6 cellular contexts compared by ENCODE assay signal in genomic region chr6:19612672-19613466, GRCh38.
DNase-seq lines count a peak whose midpoint lies in the region; ATAC-seq, FAIRE-seq and TF ChIP-seq lines count a peak whose summit lies in the region.
"Not testable (repeated sequence)": the region's sequence is repeated elsewhere in the genome, so short reads cannot be mapped to it uniquely, and the experiment has no call there.

No MANE protein-coding gene starts in this region.

- H2BK120ac ChIP-seq in neuronal stem cell (ENCODE audit: low read depth, low read length), result not testable (repeated sequence)

- not testable (repeated sequence) for H2BK12ac ChIP-seq in neuronal stem cell (ENCODE audit: low read length)

- BruUV-seq in OCI-LY7 (replicated peaks; lab: Mats Ljungman, UMichigan); K562 (replicated peaks; lab: Mats Ljungman, UMichigan): not testable (repeated sequence)

- TF ChIP-seq EP300 in K562 (IDR thresholded peaks at IDR 0.05; ENCODE audit: low read length), result not testable (repeated sequence)

- H3K4me3 ChIP-seq in OCI-LY7 (ENCODE audit: low read depth, low read length, poor library complexity, severe bottlenecking); K562; kidney (ENCODE audit: low read length in 2 of 2); neuronal stem cell (ENCODE audit: low read length in 2 of 2): not testable (repeated sequence)

- not testable (repeated sequence) for H3K4me2 ChIP-seq in OCI-LY7 (ENCODE audit: low read length); K562 (ENCODE audit: insufficient read depth, low read length); neuronal stem cell (ENCODE audit: insufficient read depth, low read length, poor library complexity, severe bottlenecking)

- H2AK5ac ChIP-seq in neuronal stem cell (ENCODE audit: low read depth, low read length), result not testable (repeated sequence)

- not testable (repeated sequence) for H3K4me1 ChIP-seq in OCI-LY7 (ENCODE audit: insufficient read depth, low read length, poor library complexity, severe bottlenecking); K562 (replicated peaks in 1 of 2; ENCODE audit: control insufficient read depth in 2 of 2, insufficient read depth in 2 of 2, low read length in 2 of 2); kidney (ENCODE audit: control insufficient read depth in 1 of 2, insufficient read depth in 1 of 2, low read depth in 1 of 2, low read length in 2 of 2); neuronal stem cell (ENCODE audit: control insufficient read depth in 2 of 2, insufficient read depth in 1 of 2, low read depth in 1 of 2, low read length in 2 of 2)

- not testable (repeated sequence) for H4K8ac ChIP-seq in neuronal stem cell (ENCODE audit: low read depth, low read length)

- intact Hi-C loops in OCI-LY7 (cut with micrococcal nuclease; ENCODE audit: unreplicated experiment); K562 (cut with micrococcal nuclease); kidney (cut with DNase I): not testable (repeated sequence)

- CTCF ChIA-PET in OCI-LY7 (lab: Charles Lee; ENCODE audit: unreplicated experiment), result interaction anchor here (0.6 to 1.7 kb wide), 4 partner anchors 9 to 399 kb away, joined by 3 to 7 read pairs (median 5); no protein-coding TSS in a partner anchor
- CTCF ChIA-PET in K562 (lab: Yijun Ruan, JAX; ENCODE audit: low intra/inter-chr PET ratio), result not testable (repeated sequence)

- not testable (repeated sequence) for H3K18ac ChIP-seq in neuronal stem cell (ENCODE audit: low read length)

- H3K4ac ChIP-seq in neuronal stem cell (ENCODE audit: low read length), result not testable (repeated sequence)

- not testable (repeated sequence) for TF ChIP-seq POLR2A in K562 (conservative IDR thresholded peaks at IDR 0.05)

- H3K36me3 ChIP-seq in OCI-LY7 (ENCODE audit: insufficient read depth, low read length); K562 (ENCODE audit: control insufficient read depth, insufficient read depth, low read length); kidney (ENCODE audit: control insufficient read depth in 1 of 2, insufficient read depth in 2 of 2, low read length in 2 of 2); neuronal stem cell (replicated peaks in 1 of 2; ENCODE audit: control insufficient read depth in 2 of 2, insufficient read depth in 2 of 2, low read length in 2 of 2): not testable (repeated sequence)

- not testable (repeated sequence) for H3K9ac ChIP-seq in K562 (ENCODE audit: insufficient read depth in 1 of 2, low read depth in 2 of 2, low read length in 2 of 2); kidney (ENCODE audit: low read length in 2 of 2); neuronal stem cell (ENCODE audit: low read depth, low read length, poor library complexity)

- H2BK15ac ChIP-seq in neuronal stem cell (ENCODE audit: low read length), result peak overlapping the region; percentile 12

- peak; percentile 4 for DNase-seq in HuH-7.5 (ENCODE audit: low spot score)
- DNase-seq in OCI-LY7 (ENCODE audit: low spot score); K562 (ENCODE audit: extremely low read depth in 1 of 4, low spot score in 3 of 4); neuronal stem cell (ENCODE audit: low spot score): not testable (repeated sequence)
- DNase-seq in kidney, result peak; percentile 40

- H3K79me1 ChIP-seq in neuronal stem cell (ENCODE audit: low read depth, low read length), result not testable (repeated sequence)

- not testable (repeated sequence) for H3K79me2 ChIP-seq in OCI-LY7 (ENCODE audit: insufficient read depth, low read depth, low read length); K562 (ENCODE audit: control insufficient read depth, insufficient read depth, low read length)

- not testable (repeated sequence) for H4K20me1 ChIP-seq in OCI-LY7 (ENCODE audit: insufficient read depth, low read length); K562 (replicated peaks; ENCODE audit: control insufficient read depth, insufficient read depth, low read length)

- ATAC-seq in K562, result not testable (repeated sequence)

- not testable (repeated sequence) for H3K14ac ChIP-seq in neuronal stem cell (ENCODE audit: low read length)

- not testable (repeated sequence) for H3K23ac ChIP-seq in neuronal stem cell (ENCODE audit: low read depth, low read length, poor library complexity)

- H4K91ac ChIP-seq in neuronal stem cell (ENCODE audit: low read depth, low read length, poor library complexity), result not testable (repeated sequence)

- H3K9me3 ChIP-seq in OCI-LY7 (ENCODE audit: low read length), result peaks cover 23% of the 10 kb centered on the region; the same call in 1 of the 2 replicates
- not testable (repeated sequence) for H3K9me3 ChIP-seq in K562 (replicated peaks; ENCODE audit: control insufficient read depth, insufficient read depth, low read depth, low read length); kidney (ENCODE audit: control insufficient read depth in 1 of 2, low read length in 2 of 2)
- peaks cover 6 to 14% of the 10 kb centered on the region in 2 donors for H3K9me3 ChIP-seq in neuronal stem cell (replicated peaks in 1 of 2; ENCODE audit: control insufficient read depth in 2 of 2, insufficient read depth in 1 of 2, low read depth in 1 of 2, low read length in 2 of 2)

- H3K9me2 ChIP-seq in OCI-LY7 (ENCODE audit: insufficient read depth, low read length), result not testable (repeated sequence)

- WGBS in K562 (ENCODE audit: insufficient coverage, low coverage, missing lambda C conversion rate), result 2% methylated on average over 26 of the region's 27 CpGs
- no CpG with 5 or more reads among the region's 27 CpGs for WGBS in neuronal stem cell (ENCODE audit: extremely low coverage in 2 of 2, insufficient read length in 2 of 2, insufficient replicate concordance in 1 of 2), 2 donors

- H3K27me3 ChIP-seq in K562 (ENCODE audit: control insufficient read depth in 2 of 2, insufficient read depth in 2 of 2, low read length in 2 of 2); neuronal stem cell (ENCODE audit: control insufficient read depth in 3 of 3, insufficient read depth in 3 of 3, low read depth in 1 of 3, low read length in 3 of 3): not testable (repeated sequence)

- not testable (repeated sequence) for H2AFZ ChIP-seq in OCI-LY7 (ENCODE audit: low read length); K562 (ENCODE audit: low read depth, low read length); neuronal stem cell (ENCODE audit: low read length)

- in situ Hi-C loops in K562 (cut with MboI), result not testable (repeated sequence)

- 0 out of 2 replicates have a peak, but pooled peaks have one; percentile 1 for TF ChIP-seq CTCF in C4-2B (conservative IDR thresholded peaks at IDR 0.05)
- peak; percentile 27; the same call in 1 of the 2 replicates for TF ChIP-seq CTCF in OCI-LY7 (conservative IDR thresholded peaks at IDR 0.05; ENCODE audit: low read length)
- TF ChIP-seq CTCF in K562 (IDR thresholded peaks at IDR 0.05 in 2 of 3, conservative IDR thresholded peaks at IDR 0.05 in 1 of 3; ENCODE audit: insufficient read depth in 2 of 3, low read depth in 1 of 3, low read length in 3 of 3); kidney (IDR thresholded peaks at IDR 0.05; ENCODE audit: borderline replicate concordance, extremely low read depth, insufficient read depth): not testable (repeated sequence)

- TF ChIP-seq RAD21 in K562 (CRISPR knock-in tag; conservative IDR thresholded peaks at IDR 0.05 in 1 of 2, IDR thresholded peaks at IDR 0.05 in 1 of 2), result not testable (repeated sequence)

- not testable (repeated sequence) for H3K27ac ChIP-seq in C4-2B; OCI-LY7 (ENCODE audit: low read depth, low read length, poor library complexity, severe bottlenecking); K562 (ENCODE audit: extremely low read depth, low read depth, low read length); kidney (ENCODE audit: low read depth in 2 of 2, low read length in 2 of 2); neuronal stem cell (replicated peaks; ENCODE audit: low read length)

- H2BK5ac ChIP-seq in neuronal stem cell (ENCODE audit: low read length), result not testable (repeated sequence)

- POLR2A ChIA-PET in OCI-LY7 (lab: Charles Lee), result interaction anchor here (0.5 to 1.5 kb wide), 4 partner anchors 14 to 54 kb away, joined by 3 to 4 read pairs (median 3); no protein-coding TSS in a partner anchor
- POLR2A ChIA-PET in K562 (lab: Yijun Ruan, JAX), result not testable (repeated sequence)

- not testable (repeated sequence) for H3K9me1 ChIP-seq in K562 (ENCODE audit: control insufficient read depth, insufficient read depth, low read length)

- not testable (repeated sequence) for FAIRE-seq in K562 (lab: Jason Lieb, UNC); kidney (lab: Jason Lieb, UNC)

TF ChIP-seq in K562, 482 proteins besides CTCF, POLR2A, EP300 and RAD21:
- TF ChIP-seq NFIC (IDR thresholded peaks at IDR 0.05), result peak; percentile 60
